24 cellular contexts compared by ENCODE assay signal in genomic region chr7:157819517-157819807, GRCh38.
DNase-seq lines count a peak whose midpoint lies in the region; FAIRE-seq and TF ChIP-seq lines count a peak whose summit lies in the region.
"Had no signal": no experiment of that assay in that cellular context is flagged by ENCODE, and none has a peak within 500 bp of the region (broad histone marks: within the 10 kb centered on the region; RNA-seq: fewer than 3 reads in every experiment).

No MANE protein-coding gene starts in this region.

- H2BK12ac ChIP-seq in neuronal stem cell (ENCODE audit: low read length), result no peak overlapping the region

- no peak overlapping the region for H4K8ac ChIP-seq in neuronal stem cell (ENCODE audit: low read depth, low read length)

- intact Hi-C loops in kidney (cut with DNase I) (no loop called here), spleen (cut with DNase I; ENCODE audit: low total_unique reads) (no loop called here), cardiac septum (cut with DNase I) (no loop called here)

- FAIRE-seq in kidney (lab: Jason Lieb, UNC), result no peak
- FAIRE-seq: A549, GM12891, GM18507 had no signal

- H2BK5ac ChIP-seq in neuronal stem cell (ENCODE audit: low read length), result no peak overlapping the region

- H3K9me3 ChIP-seq in WERI-Rb-1 (ENCODE audit: severe bottlenecking) (no peaks in the 10 kb centered on the region), kidney (ENCODE audit: control insufficient read depth in 1 of 2, low read length in 2 of 2) (no peaks in the 10 kb centered on the region), neuronal stem cell (replicated peaks in 1 of 2; ENCODE audit: control insufficient read depth in 2 of 2, insufficient read depth in 1 of 2, low read depth in 1 of 2, low read length in 2 of 2) (peaks cover 0 to 3% of the 10 kb centered on the region in 2 donors), spleen (no peaks in the 10 kb centered on the region)
- H3K9me3 ChIP-seq: A549; BE2C; BLaER1 treated with 17β-estradiol and CSF1 and Interleukin-3, amounts not matched to agents 10 nM and 100 nM; HAP-1 had no signal

- no peak for DNase-seq in WERI-Rb-1
- DNase-seq in kidney, result peak; percentile 29
- no peak for DNase-seq in neuronal stem cell (ENCODE audit: low spot score)
- peak; percentile 65 for DNase-seq in spleen
- no peak for DNase-seq in T1000 (lab: John Stamatoyannopoulos, UW)
- DNase-seq in NCI-H1694 (lab: John Stamatoyannopoulos, UW), result no peak
- no peak for DNase-seq in COR-L47 (lab: John Stamatoyannopoulos, UW)
- DNase-seq in cardiac septum (ENCODE audit: low spot score), result no peak
- DNase-seq: 8988T; ACHN; AML-193; BE2C; Calu3; CD4-positive, alpha-beta T cell; CD8-positive, alpha-beta memory T cell; DMS53; DMS79 treated with DMSO at 0.1 percent for 48 hours; GF-D8; GM23248 had no signal

- H4K91ac ChIP-seq in neuronal stem cell (ENCODE audit: low read depth, low read length, poor library complexity), result no peak overlapping the region

- no peak overlapping the region for H2BK15ac ChIP-seq in neuronal stem cell (ENCODE audit: low read length)

- no peak overlapping the region for H3K4me2 ChIP-seq in neuronal stem cell (ENCODE audit: insufficient read depth, low read length, poor library complexity, severe bottlenecking)
- H3K4me2 ChIP-seq: A549; BLaER1 treated with 17β-estradiol and CSF1 and Interleukin-3, amounts not matched to agents 10 nM and 100 nM had no signal

- H3K4me3 ChIP-seq in WERI-Rb-1 (ENCODE audit: low read depth, low read length), result no peak overlapping the region
- H3K4me3 ChIP-seq in kidney (ENCODE audit: low read length in 2 of 2), result no peak overlapping the region
- H3K4me3 ChIP-seq in neuronal stem cell (ENCODE audit: low read length in 2 of 2), result no peak overlapping the region
- no peak overlapping the region for H3K4me3 ChIP-seq in spleen
- H3K4me3 ChIP-seq: A549; BLaER1 treated with 17β-estradiol and CSF1 and Interleukin-3, amounts not matched to agents 10 nM and 100 nM; GM23248; HAP-1 had no signal

- H2BK120ac ChIP-seq in neuronal stem cell (ENCODE audit: low read depth, low read length), result no peak overlapping the region

- no peak overlapping the region for H2AK5ac ChIP-seq in neuronal stem cell (ENCODE audit: low read depth, low read length)

- H3K9ac ChIP-seq in kidney (ENCODE audit: low read length in 2 of 2) (no peak overlapping the region), neuronal stem cell (ENCODE audit: low read depth, low read length, poor library complexity) (peak overlapping the region; percentile 34)
- H3K9ac ChIP-seq: BLaER1 treated with 17β-estradiol and CSF1 and Interleukin-3, amounts not matched to agents 10 nM and 100 nM; GM23248 had no signal

- no peaks in the 10 kb centered on the region for H3K36me3 ChIP-seq in WERI-Rb-1
- no peaks in the 10 kb centered on the region for H3K36me3 ChIP-seq in kidney (ENCODE audit: control insufficient read depth in 1 of 2, insufficient read depth in 2 of 2, low read length in 2 of 2)
- H3K36me3 ChIP-seq in neuronal stem cell (replicated peaks in 1 of 2; ENCODE audit: control insufficient read depth in 2 of 2, insufficient read depth in 2 of 2, low read length in 2 of 2), result peaks cover 0 to 2% of the 10 kb centered on the region in 2 donors
- no peaks in the 10 kb centered on the region for H3K36me3 ChIP-seq in spleen
- H3K36me3 ChIP-seq: BE2C; BLaER1 treated with 17β-estradiol and CSF1 and Interleukin-3, amounts not matched to agents 10 nM and 100 nM; HAP-1 had no signal

- peaks cover 3% of the 10 kb centered on the region for H3K79me1 ChIP-seq in neuronal stem cell (ENCODE audit: low read depth, low read length)

- WGBS in neuronal stem cell (ENCODE audit: extremely low coverage in 2 of 2, insufficient read length in 2 of 2, insufficient replicate concordance in 1 of 2), 2 donors, result no CpG with 5 or more reads among the region's 15 CpGs
- WGBS in spleen, 5 donors, result 57 to 89% (median 82%) methylated on average over 9 to 15 of the region's 15 CpGs

- no peaks in the 10 kb centered on the region for H3K27me3 ChIP-seq in WERI-Rb-1 (ENCODE audit: insufficient read depth, low read depth, severe bottlenecking)
- no peaks in the 10 kb centered on the region for H3K27me3 ChIP-seq in neuronal stem cell (ENCODE audit: control insufficient read depth in 3 of 3, insufficient read depth in 3 of 3, low read depth in 1 of 3, low read length in 3 of 3)
- H3K27me3 ChIP-seq in spleen (replicated peaks in 1 of 7), result peaks cover 0 to 30% (median 0%) of the 10 kb centered on the region in 7 donors
- H3K27me3 ChIP-seq: BE2C; BLaER1 treated with 17β-estradiol and CSF1 and Interleukin-3, amounts not matched to agents 10 nM and 100 nM had no signal

- H2AFZ ChIP-seq in neuronal stem cell (ENCODE audit: low read length), result no peak overlapping the region
- H2AFZ ChIP-seq: GM23248 had no signal

- no peak overlapping the region for H3K18ac ChIP-seq in neuronal stem cell (ENCODE audit: low read length)

- H3K4ac ChIP-seq in neuronal stem cell (ENCODE audit: low read length), result no peak overlapping the region

- 0 out of 2 replicates have a peak, but pooled peaks have one; percentile 2 for TF ChIP-seq CTCF in WERI-Rb-1 (IDR thresholded peaks at IDR 0.05; ENCODE audit: low read depth, low read length)
- no peak for TF ChIP-seq CTCF in kidney (IDR thresholded peaks at IDR 0.05; ENCODE audit: borderline replicate concordance, extremely low read depth, insufficient read depth)
- no peak for TF ChIP-seq CTCF in spleen (IDR thresholded peaks at IDR 0.05 in 8 of 11, conservative IDR thresholded peaks at IDR 0.05 in 3 of 11)

- no peak overlapping the region for H3K14ac ChIP-seq in neuronal stem cell (ENCODE audit: low read length)

- H3K27ac ChIP-seq in WERI-Rb-1, result no peak overlapping the region
- no peak overlapping the region for H3K27ac ChIP-seq in kidney (ENCODE audit: low read depth in 2 of 2, low read length in 2 of 2)
- no peak overlapping the region for H3K27ac ChIP-seq in neuronal stem cell (replicated peaks; ENCODE audit: low read length)
- no peak overlapping the region for H3K27ac ChIP-seq in spleen
- H3K27ac ChIP-seq: A549; BLaER1 treated with 17β-estradiol and CSF1 and Interleukin-3, amounts not matched to agents 10 nM and 100 nM; GM23248 had no signal

- TF ChIP-seq POLR2A in spleen (IDR thresholded peaks at IDR 0.05), result no peak

- no peaks in the 10 kb centered on the region for H3K4me1 ChIP-seq in kidney (ENCODE audit: control insufficient read depth in 1 of 2, insufficient read depth in 1 of 2, low read depth in 1 of 2, low read length in 2 of 2)
- peaks cover 21 to 24% of the 10 kb centered on the region in 2 donors for H3K4me1 ChIP-seq in neuronal stem cell (ENCODE audit: control insufficient read depth in 2 of 2, insufficient read depth in 1 of 2, low read depth in 1 of 2, low read length in 2 of 2)
- no peaks in the 10 kb centered on the region for H3K4me1 ChIP-seq in spleen
- H3K4me1 ChIP-seq: A549, BE2C, HAP-1 had no signal

- peak overlapping the region; percentile 1 for H3K23ac ChIP-seq in neuronal stem cell (ENCODE audit: low read depth, low read length, poor library complexity)

Comparison
In these comparisons a context has a peak if more than half of its experiments do, and no peak if none do; other contexts are left out.
1. DNase-seq: peak in kidney (single experiment) and spleen (single experiment); none in WERI-Rb-1 (single experiment), neuronal stem cell (single experiment), T1000 (single experiment), NCI-H1694 (single experiment), COR-L47 (single experiment) and cardiac septum (single experiment).